Comparison of ENCODE assay signal across 8 cellular contexts in genomic region chr1:156490401-156491032, GRCh38. TPM values are rescaled to one million over a fixed set of nuclear protein-coding genes. Genes with fewer than 3 reads are reported as not detected.
DNase-seq lines count a peak whose midpoint lies in the region; ATAC-seq, FAIRE-seq and TF ChIP-seq lines count a peak whose summit lies in the region.

No MANE protein-coding gene starts in this region.

- peaks cover 82% of the 10 kb centered on the region for H3K4me1 Mint-ChIP-seq in MCF 10A (ENCODE audit: insufficient read depth, unreplicated experiment)
- peaks cover 56% of the 10 kb centered on the region for H3K4me1 Mint-ChIP-seq in astrocyte (ENCODE audit: low read depth, unreplicated experiment)

- H3K4me3 Mint-ChIP-seq in MCF 10A (ENCODE audit: unreplicated experiment) (peak overlapping the region; percentile 34), astrocyte (ENCODE audit: unreplicated experiment) (no peak overlapping the region)

- dilution Hi-C loops in mammary epithelial cell (cut with HindIII; ENCODE audit: low sequenced_read_pairs) = no loop called here

- H3K36me3 Mint-ChIP-seq in MCF 10A (ENCODE audit: insufficient read depth, unreplicated experiment) (peaks cover 25% of the 10 kb centered on the region), astrocyte (ENCODE audit: low read depth, unreplicated experiment) (peaks cover 16% of the 10 kb centered on the region)

- no peaks in the 10 kb centered on the region for H3K27me3 Mint-ChIP-seq in MCF 10A (ENCODE audit: insufficient read depth, unreplicated experiment)
- no peaks in the 10 kb centered on the region for H3K27me3 Mint-ChIP-seq in astrocyte (ENCODE audit: low read depth, unreplicated experiment)

- H3K4me1 ChIP-seq in mammary epithelial cell (ENCODE audit: insufficient read depth, low read length) (peaks cover 24% of the 10 kb centered on the region), astrocyte (ENCODE audit: insufficient read depth, low read length) (peaks cover 36% of the 10 kb centered on the region), right lobe of liver (peaks cover 0 to 54% (median 27%) of the 10 kb centered on the region in 4 donors), upper lobe of right lung (peaks cover 79% of the 10 kb centered on the region)

- H3K9me3 ChIP-seq in mammary epithelial cell (replicated peaks; ENCODE audit: insufficient read depth, low read length) (no peaks in the 10 kb centered on the region), astrocyte (ENCODE audit: insufficient read depth, low read depth, low read length) (no peaks in the 10 kb centered on the region), right lobe of liver (no peaks in the 10 kb centered on the region), upper lobe of right lung (no peaks in the 10 kb centered on the region)

- no peak overlapping the region for H3K4me3 ChIP-seq in mammary epithelial cell (replicated peaks in 1 of 3; ENCODE audit: insufficient read depth in 1 of 3, low read depth in 2 of 3, low read length in 3 of 3)
- peak overlapping the region; percentile 29 for H3K4me3 ChIP-seq in astrocyte (ENCODE audit: insufficient read depth, low read depth, low read length)
- no peak overlapping the region for H3K4me3 ChIP-seq in right lobe of liver
- H3K4me3 ChIP-seq in upper lobe of right lung = peak overlapping the region; percentile 4

- H2AFZ ChIP-seq in mammary epithelial cell (ENCODE audit: low read depth, low read length) (no peak overlapping the region), astrocyte (ENCODE audit: low read depth, low read length) (no peak overlapping the region)

- H3K27ac ChIP-seq in mammary epithelial cell (ENCODE audit: insufficient read depth, low read depth, low read length) (no peak overlapping the region), astrocyte (ENCODE audit: low read depth, low read length) (no peak overlapping the region), right lobe of liver (peak overlapping the region; percentile 6 to 41 (median 16)), upper lobe of right lung (peak overlapping the region; percentile 65)

- H3K27ac Mint-ChIP-seq in MCF 10A (ENCODE audit: low read depth, unreplicated experiment) (peak overlapping the region; percentile 74), astrocyte (ENCODE audit: unreplicated experiment) (peak overlapping the region; percentile 47)

- 40% methylated on average over 7 of the region's 10 CpGs for WGBS in mammary epithelial cell (ENCODE audit: low coverage, missing lambda C conversion rate)
- WGBS in right lobe of liver (ENCODE audit: insufficient coverage, low coverage, low lambda C conversion rate, missing lambda C conversion rate) = 29% methylated on average over 6 of the region's 10 CpGs

- H3K27me3 ChIP-seq in mammary epithelial cell (ENCODE audit: insufficient read depth, low read length) (no peaks in the 10 kb centered on the region), astrocyte (ENCODE audit: insufficient read depth, low read length) (no peaks in the 10 kb centered on the region), right lobe of liver (no peaks in the 10 kb centered on the region), upper lobe of right lung (no peaks in the 10 kb centered on the region)

- POLR2A ChIA-PET in MCF 10A (lab: Yijun Ruan, JAX) = interaction anchor here (0.9 to 4.7 kb wide), 4 partner anchors 10 to 95 kb away, joined by 3 to 45 read pairs (median 4); partner anchors contain the start of gene MEF2D

- no peaks in the 10 kb centered on the region for H3K36me3 ChIP-seq in mammary epithelial cell (ENCODE audit: insufficient read depth, low read length)
- H3K36me3 ChIP-seq in astrocyte (ENCODE audit: insufficient read depth, low read length) = no peaks in the 10 kb centered on the region
- H3K36me3 ChIP-seq in right lobe of liver = no peaks in the 10 kb centered on the region
- peaks cover 7% of the 10 kb centered on the region for H3K36me3 ChIP-seq in upper lobe of right lung

- CTCF ChIA-PET in MCF 10A (lab: Yijun Ruan, JAX) = interaction anchor here (0.8 to 2.2 kb wide), 12 partner anchors 10 to 129 kb away, joined by 3 to 10 read pairs (median 4); partner anchors contain the start of genes HAPLN2 and MEF2D
- CTCF ChIA-PET in mammary epithelial cell (lab: Charles Lee; ENCODE audit: low non-redundant PET) = interaction anchor here (1.0 kb wide), 1 partner anchor 11 kb away, joined by 4 read pairs; no protein-coding TSS in a partner anchor

- intact Hi-C loops in MCF 10A (cut with micrococcal nuclease) (no loop called here), mammary epithelial cell (cut with micrococcal nuclease) (no loop called here), right lobe of liver (cut with DNase I) (no loop called here), upper lobe of right lung (cut with DNase I) (no loop called here)

- peaks cover 6% of the 10 kb centered on the region for H4K20me1 ChIP-seq in mammary epithelial cell (ENCODE audit: insufficient read depth, low read length)
- H4K20me1 ChIP-seq in astrocyte (ENCODE audit: insufficient read depth, low read length) = peaks cover 100% of the 10 kb centered on the region

- H3K9me3 Mint-ChIP-seq in MCF 10A (ENCODE audit: unreplicated experiment) = peaks cover 7% of the 10 kb centered on the region
- no peaks in the 10 kb centered on the region for H3K9me3 Mint-ChIP-seq in astrocyte (ENCODE audit: unreplicated experiment)

- in situ Hi-C loops in mammary epithelial cell (cut with MboI; ENCODE audit: low sequenced_read_pairs in 2 of 2) = no loop called here

- peaks cover 97% of the 10 kb centered on the region for H3K79me2 ChIP-seq in mammary epithelial cell (ENCODE audit: insufficient read depth, low read length)
- peaks cover 100% of the 10 kb centered on the region for H3K79me2 ChIP-seq in astrocyte (ENCODE audit: insufficient read depth, low read length)

- H3K9ac ChIP-seq in mammary epithelial cell (ENCODE audit: insufficient read depth, low read length) = no peak overlapping the region
- H3K9ac ChIP-seq in astrocyte (ENCODE audit: low read length) = peak overlapping the region; percentile 50

- TF ChIP-seq POLR2A in right lobe of liver (IDR thresholded peaks at IDR 0.05) = no peak

- TF ChIP-seq CTCF in MCF 10A (IDR thresholded peaks at IDR 0.05; ENCODE audit: unreplicated experiment) (no peak), mammary epithelial cell (conservative IDR thresholded peaks at IDR 0.05 in 1 of 2, IDR thresholded peaks at IDR 0.05 in 1 of 2; ENCODE audit: extremely low read depth in 1 of 2, insufficient read depth in 1 of 2, low read depth in 1 of 2, low read length in 2 of 2) (no peak), astrocyte (IDR thresholded peaks at IDR 0.05; ENCODE audit: insufficient read depth, low read depth, low read length) (no peak), right lobe of liver (IDR thresholded peaks at IDR 0.05) (no peak), upper lobe of right lung (IDR thresholded peaks at IDR 0.05) (peak; percentile 7)

- peak; percentile 27 for DNase-seq in MCF 10A (ENCODE audit: unreplicated experiment)
- DNase-seq in mammary epithelial cell = no peak
- DNase-seq in astrocyte (ENCODE audit: low read depth) = no peak
- DNase-seq in right lobe of liver = no peak
- peak; percentile 63 for DNase-seq in upper lobe of right lung
- DNase-seq in NCI-H748 treated with DMSO at 0.1 percent for 48 hours (lab: John Stamatoyannopoulos, UW) = no peak
- no peak for DNase-seq in COR-L47 (lab: John Stamatoyannopoulos, UW)

- FAIRE-seq in astrocyte (lab: Jason Lieb, UNC) = no peak

- no TSS peak for BruUV-seq in MCF 10A (replicated peaks; lab: Mats Ljungman, UMichigan)
- BruUV-seq in mammary epithelial cell (replicated peaks; lab: Mats Ljungman, UMichigan) = no TSS peak

- H3K4me2 ChIP-seq in mammary epithelial cell (ENCODE audit: insufficient read depth, low read depth, low read length) (no peak overlapping the region), astrocyte (ENCODE audit: low read length) (peak overlapping the region; percentile 76)

- ATAC-seq in right lobe of liver (peak; percentile 21 to 53 (median 32)), upper lobe of right lung (peak; percentile 41), HG03045 (IDR thresholded peaks at IDR 0.05; ENCODE audit: unreplicated experiment) (no peak)

RNA-seq across cellular contexts. Expression of gene MEF2D, which starts 10.1 kb away (rescaled TPM):
- total RNA-seq in MCF 10A (2022) (113 and 131 TPM in 2 replicates), mammary epithelial cell (10 to 100 TPM in 1 of 2 donors, 1 to 10 TPM in 1; 9.2 to 34.3 TPM), astrocyte (51.7 and 56.6 TPM in 2 replicates), right lobe of liver (10 to 100 TPM; 13.3 to 17.1 (median 15.0) TPM), upper lobe of right lung (60.8 TPM)
- 11.4 TPM for polyA plus RNA-seq in mammary epithelial cell
- 9.6 TPM for polyA minus RNA-seq in mammary epithelial cell

Comparison
In these comparisons a context has a peak if more than half of its experiments do, and no peak if none do; other contexts are left out.
1. DNase-seq: peak in MCF 10A (single experiment) and upper lobe of right lung (single experiment); none in mammary epithelial cell (single experiment), astrocyte (single experiment), right lobe of liver (0 of 3), NCI-H748 treated with DMSO at 0.1 percent for 48 hours (single experiment) and COR-L47 (single experiment).
2. H3K27ac ChIP-seq: peak in right lobe of liver (3 of 3) and upper lobe of right lung (single experiment); none in mammary epithelial cell (single experiment) and astrocyte (single experiment).
3. H3K4me3 ChIP-seq: peak in astrocyte (single experiment) and upper lobe of right lung (single experiment); none in mammary epithelial cell (0 of 3) and right lobe of liver (0 of 3).